ENCODE assay signal across 1 cellular context in the genomic region with DNA sequence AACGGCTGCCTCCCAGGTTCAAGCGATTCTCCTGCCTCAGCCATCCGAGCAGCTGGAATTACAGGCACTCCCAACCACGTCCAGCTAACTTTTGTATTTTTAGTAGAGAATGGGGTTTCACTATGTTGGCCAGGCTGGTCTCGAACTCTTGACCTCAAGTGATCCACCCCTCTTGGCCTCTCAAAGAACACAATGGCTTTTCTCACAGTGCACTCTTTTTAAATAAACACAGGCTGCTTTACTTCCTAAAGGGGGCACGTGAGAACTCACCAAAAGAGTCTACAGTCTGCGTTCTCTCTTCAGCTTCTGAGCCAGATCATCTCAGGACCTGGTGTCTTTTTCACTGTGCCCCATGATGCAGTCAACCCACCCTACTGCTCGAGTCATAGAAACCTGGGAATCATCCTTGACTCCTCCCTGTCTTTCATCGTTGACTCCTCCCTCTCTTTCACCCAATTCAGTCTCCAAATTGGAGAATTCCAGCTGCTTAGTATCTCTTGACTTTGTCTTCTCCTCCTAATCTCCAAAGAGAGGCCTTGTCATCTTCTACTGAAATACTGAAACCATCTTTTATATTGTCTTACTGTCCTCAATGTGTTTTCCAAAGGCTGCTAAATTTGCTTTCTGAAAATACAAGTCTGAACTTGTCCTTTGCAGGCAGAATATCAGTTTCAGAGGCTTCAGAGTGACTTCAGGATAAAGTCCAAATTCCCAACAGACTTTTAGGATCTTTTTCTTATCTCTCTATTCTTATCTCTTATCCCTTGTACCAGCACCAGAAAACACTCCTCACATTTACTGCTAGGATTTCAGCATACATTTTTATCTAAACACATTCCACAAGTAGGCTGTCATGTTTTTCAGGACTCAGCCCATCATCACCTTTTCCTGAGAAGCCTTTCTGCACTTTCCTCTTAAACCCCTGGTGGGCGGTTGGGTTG.
TF ChIP-seq lines count a peak whose summit lies in the region.

No MANE protein-coding gene starts in this region.

TF ChIP-seq in WTC11, 78 proteins besides CTCF, POLR2A, EP300 and RAD21 (continued from another document):
- no peak for TF ChIP-seq ZNF281 (CRISPR knock-in tag; IDR thresholded peaks at IDR 0.05)
- TF ChIP-seq TP53 (CRISPR knock-in tag; IDR thresholded peaks at IDR 0.05): no peak
- TF ChIP-seq, protein P1, sequence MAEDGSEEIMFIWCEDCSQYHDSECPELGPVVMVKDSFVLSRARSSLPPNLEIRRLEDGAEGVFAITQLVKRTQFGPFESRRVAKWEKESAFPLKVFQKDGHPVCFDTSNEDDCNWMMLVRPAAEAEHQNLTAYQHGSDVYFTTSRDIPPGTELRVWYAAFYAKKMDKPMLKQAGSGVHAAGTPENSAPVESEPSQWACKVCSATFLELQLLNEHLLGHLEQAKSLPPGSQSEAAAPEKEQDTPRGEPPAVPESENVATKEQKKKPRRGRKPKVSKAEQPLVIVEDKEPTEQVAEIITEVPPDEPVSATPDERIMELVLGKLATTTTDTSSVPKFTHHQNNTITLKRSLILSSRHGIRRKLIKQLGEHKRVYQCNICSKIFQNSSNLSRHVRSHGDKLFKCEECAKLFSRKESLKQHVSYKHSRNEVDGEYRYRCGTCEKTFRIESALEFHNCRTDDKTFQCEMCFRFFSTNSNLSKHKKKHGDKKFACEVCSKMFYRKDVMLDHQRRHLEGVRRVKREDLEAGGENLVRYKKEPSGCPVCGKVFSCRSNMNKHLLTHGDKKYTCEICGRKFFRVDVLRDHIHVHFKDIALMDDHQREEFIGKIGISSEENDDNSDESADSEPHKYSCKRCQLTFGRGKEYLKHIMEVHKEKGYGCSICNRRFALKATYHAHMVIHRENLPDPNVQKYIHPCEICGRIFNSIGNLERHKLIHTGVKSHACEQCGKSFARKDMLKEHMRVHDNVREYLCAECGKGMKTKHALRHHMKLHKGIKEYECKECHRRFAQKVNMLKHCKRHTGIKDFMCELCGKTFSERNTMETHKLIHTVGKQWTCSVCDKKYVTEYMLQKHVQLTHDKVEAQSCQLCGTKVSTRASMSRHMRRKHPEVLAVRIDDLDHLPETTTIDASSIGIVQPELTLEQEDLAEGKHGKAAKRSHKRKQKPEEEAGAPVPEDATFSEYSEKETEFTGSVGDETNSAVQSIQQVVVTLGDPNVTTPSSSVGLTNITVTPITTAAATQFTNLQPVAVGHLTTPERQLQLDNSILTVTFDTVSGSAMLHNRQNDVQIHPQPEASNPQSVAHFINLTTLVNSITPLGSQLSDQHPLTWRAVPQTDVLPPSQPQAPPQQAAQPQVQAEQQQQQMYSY (CRISPR knock-in tag; IDR thresholded peaks at IDR 0.05): no peak
- no peak for TF ChIP-seq CBFB (CRISPR knock-in tag; IDR thresholded peaks at IDR 0.05; ENCODE audit: low read depth)
- no peak for TF ChIP-seq CDX4 (CRISPR knock-in tag; IDR thresholded peaks at IDR 0.05; ENCODE audit: borderline replicate concordance)
- no peak for TF ChIP-seq ZNF512 (CRISPR knock-in tag; IDR thresholded peaks at IDR 0.05; ENCODE audit: borderline replicate concordance)
- no peak for TF ChIP-seq NFE2L1 (CRISPR knock-in tag; IDR thresholded peaks at IDR 0.05)
- TF ChIP-seq, protein P2, sequence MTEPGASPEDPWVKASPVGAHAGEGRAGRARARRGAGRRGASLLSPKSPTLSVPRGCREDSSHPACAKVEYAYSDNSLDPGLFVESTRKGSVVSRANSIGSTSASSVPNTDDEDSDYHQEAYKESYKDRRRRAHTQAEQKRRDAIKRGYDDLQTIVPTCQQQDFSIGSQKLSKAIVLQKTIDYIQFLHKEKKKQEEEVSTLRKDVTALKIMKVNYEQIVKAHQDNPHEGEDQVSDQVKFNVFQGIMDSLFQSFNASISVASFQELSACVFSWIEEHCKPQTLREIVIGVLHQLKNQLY (CRISPR knock-in tag; IDR thresholded peaks at IDR 0.05): no peak
